11 cellular contexts compared by ENCODE assay signal in genomic region chr3:40581166-40581565, GRCh38.
"Had no signal": no experiment of that assay in that cellular context is flagged by ENCODE, and none has a peak within 500 bp of the region (broad histone marks: within the 10 kb centered on the region; RNA-seq: fewer than 3 reads in every experiment).

No MANE protein-coding gene starts in this region.

- H3K36me3 ChIP-seq: left lung, lower lobe of right lung, pancreas, prostate gland, sigmoid colon, suprapubic skin, thoracic aorta, tibial artery, upper lobe of right lung had no signal

- H3K9me3 ChIP-seq: left lung, lower lobe of right lung, pancreas, prostate gland, sigmoid colon, suprapubic skin, thoracic aorta, tibial artery, upper lobe of right lung had no signal

- H3K4me2 ChIP-seq: smooth muscle cell had no signal

- H3K27ac ChIP-seq: left lung, lower lobe of right lung, pancreas, prostate gland, sigmoid colon, suprapubic skin, thoracic aorta, tibial artery, upper lobe of right lung had no signal

- H3K4me3 ChIP-seq: left lung, lower lobe of right lung, pancreas, prostate gland, sigmoid colon, smooth muscle cell, suprapubic skin, thoracic aorta, tibial artery, upper lobe of right lung had no signal

- DNase-seq: kidney, upper lobe of right lung had no signal

- H3K4me1 ChIP-seq: lower lobe of right lung, pancreas, prostate gland had no signal

- H3K27me3 ChIP-seq: left lung, pancreas, sigmoid colon, suprapubic skin, upper lobe of right lung had no signal
